ENCODE assay signal across 12 cellular contexts in the genomic region with DNA sequence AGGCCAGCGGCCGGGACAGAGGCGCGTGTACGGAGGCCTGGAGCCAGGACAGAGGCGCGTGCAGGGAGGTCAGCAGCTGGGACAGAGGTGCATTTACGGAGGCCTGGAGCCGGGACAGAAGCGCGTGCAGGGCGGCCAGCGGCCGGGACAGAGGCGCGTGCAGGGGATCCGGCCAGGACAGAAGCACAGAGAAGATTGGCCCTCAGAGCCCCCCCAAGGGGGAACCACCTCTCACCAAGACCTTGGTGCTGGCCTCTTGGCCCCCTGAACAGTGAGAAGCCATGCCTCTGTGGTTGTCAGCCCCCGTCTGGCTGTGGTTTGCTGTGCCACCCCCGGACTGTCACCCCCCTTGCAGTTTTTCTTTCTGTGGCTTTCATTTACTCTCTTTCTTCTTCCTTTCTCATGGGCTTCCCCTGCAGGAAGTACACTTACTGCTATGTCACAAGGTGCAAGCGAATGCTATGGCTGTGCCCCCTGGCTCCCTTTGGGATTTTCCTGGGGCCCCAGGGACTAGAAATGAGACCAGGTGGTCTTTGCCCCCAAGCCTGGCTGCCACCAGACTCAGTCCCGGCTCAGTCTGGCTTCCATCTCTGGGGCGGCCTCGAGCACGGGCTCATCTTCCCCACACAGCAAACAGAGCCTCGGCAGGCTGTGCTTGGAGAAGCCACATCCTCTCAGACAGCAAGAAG. TPM values are rescaled to one million over a fixed set of nuclear protein-coding genes. Genes with fewer than 3 reads are reported as not detected.
DNase-seq lines count a peak whose midpoint lies in the region; ATAC-seq and TF ChIP-seq lines count a peak whose summit lies in the region.
"Had no signal": no experiment of that assay in that cellular context is flagged by ENCODE, and none has a peak within 500 bp of the region (broad histone marks: within the 10 kb centered on the region; RNA-seq: fewer than 3 reads in every experiment).

No MANE protein-coding gene starts in this region.

- H3K27me3 Mint-ChIP-seq in CD8-positive, alpha-beta memory T cell = peaks cover 3 to 8% of the 10 kb centered on the region in 2 donors
- H3K27me3 Mint-ChIP-seq in activated T-cell treated with anti-CD3 and anti-CD28 coated beads, Interleukin-2, amount 50 U/mL, for 4 hours (ENCODE audit: low read depth) = no peaks in the 10 kb centered on the region
- H3K27me3 Mint-ChIP-seq in neural crest cell (ENCODE audit: low read depth) = peaks cover 16% of the 10 kb centered on the region

- H3K27ac Mint-ChIP-seq in CD8-positive, alpha-beta memory T cell = peak overlapping the region; percentile 7 to 91 (median 46)
- peak overlapping the region; percentile 51 for H3K27ac Mint-ChIP-seq in neural crest cell (ENCODE audit: unreplicated experiment)

- H3K36me3 Mint-ChIP-seq in CD8-positive, alpha-beta memory T cell = no peaks in the 10 kb centered on the region
- H3K36me3 Mint-ChIP-seq in activated T-cell treated with anti-CD3 and anti-CD28 coated beads, Interleukin-2, amount 50 U/mL, for 4 hours (ENCODE audit: insufficient read depth) = no peaks in the 10 kb centered on the region
- H3K36me3 Mint-ChIP-seq in neural crest cell (ENCODE audit: low read depth) = no peaks in the 10 kb centered on the region

- H3K27me3 ChIP-seq in CD8-positive, alpha-beta memory T cell (ENCODE audit: insufficient read depth, low read length, poor library complexity, severe bottlenecking) = peaks cover 12% of the 10 kb centered on the region

- H3K4me1 ChIP-seq in CD8-positive, alpha-beta memory T cell (ENCODE audit: insufficient read depth, low read length) = peaks cover 13% of the 10 kb centered on the region

- H3K9me3 Mint-ChIP-seq in CD8-positive, alpha-beta memory T cell = no peaks in the 10 kb centered on the region
- no peaks in the 10 kb centered on the region for H3K9me3 Mint-ChIP-seq in activated T-cell treated with anti-CD3 and anti-CD28 coated beads, Interleukin-2, amount 50 U/mL, for 4 hours
- no peaks in the 10 kb centered on the region for H3K9me3 Mint-ChIP-seq in neural crest cell

- H3K4me3 Mint-ChIP-seq in CD8-positive, alpha-beta memory T cell = peak overlapping the region; percentile 37 to 93 (median 69)
- H3K4me3 Mint-ChIP-seq in activated T-cell treated with anti-CD3 and anti-CD28 coated beads, Interleukin-2, amount 50 U/mL, for 4 hours = peak overlapping the region; percentile 57
- H3K4me3 Mint-ChIP-seq in neural crest cell = no peak overlapping the region

- CTCF ChIA-PET in CD8-positive, alpha-beta memory T cell (lab: Charles Lee) = no interaction called here

- POLR2A ChIA-PET in CD8-positive, alpha-beta memory T cell (lab: Charles Lee) = no interaction called here

- peak; percentile 9 to 65 (median 48) for DNase-seq in CD8-positive, alpha-beta memory T cell
- DNase-seq in activated T-cell treated with anti-CD3 and anti-CD28 coated beads, Interleukin-2, amount 50 U/mL, for 4 hours = no peak
- DNase-seq in neural crest cell (ENCODE audit: low read depth, low spot score) (no peak), cerebellar cortex (ENCODE audit: low spot score) (no peak), NCI-H1105 (lab: John Stamatoyannopoulos, UW) (no peak), NCI-H446 (lab: John Stamatoyannopoulos, UW) (no peak)
- DNase-seq: glutamatergic neuron, mesenchymal stem cell, NCI-H187 treated with DMSO at 0.1 percent for 48 hours had no signal

- H3K9me3 ChIP-seq in CD8-positive, alpha-beta memory T cell (ENCODE audit: low read length) = no peaks in the 10 kb centered on the region
- H3K9me3 ChIP-seq: thoracic aorta had no signal

- no peak overlapping the region for H3K27ac ChIP-seq in CD8-positive, alpha-beta memory T cell (ENCODE audit: low read depth, low read length)
- H3K27ac ChIP-seq: thoracic aorta had no signal

- peak; percentile 63 for ATAC-seq in HG02759 (IDR thresholded peaks at IDR 0.05; ENCODE audit: unreplicated experiment)
- ATAC-seq in activated T-cell treated with anti-CD3 and anti-CD28 coated beads, Interleukin-2, amount 50 U/mL, for 4 hours = peak; percentile 81 to 83
- ATAC-seq in HG03280 (IDR thresholded peaks at IDR 0.05; ENCODE audit: unreplicated experiment) = no peak

- H3K4me3 ChIP-seq in CD8-positive, alpha-beta memory T cell (ENCODE audit: low read length) = peak overlapping the region; percentile 49
- H3K4me3 ChIP-seq: thoracic aorta had no signal

- H3K4me1 Mint-ChIP-seq in CD8-positive, alpha-beta memory T cell = peaks cover 8 to 22% (median 9%) of the 10 kb centered on the region in 3 donors
- H3K4me1 Mint-ChIP-seq in activated T-cell treated with anti-CD3 and anti-CD28 coated beads, Interleukin-2, amount 50 U/mL, for 4 hours (ENCODE audit: low read depth) = peaks cover 10% of the 10 kb centered on the region
- no peaks in the 10 kb centered on the region for H3K4me1 Mint-ChIP-seq in neural crest cell

- no peaks in the 10 kb centered on the region for H3K36me3 ChIP-seq in CD8-positive, alpha-beta memory T cell (ENCODE audit: insufficient read depth, low read length)
- H3K36me3 ChIP-seq: thoracic aorta had no signal

- no peak for TF ChIP-seq CTCF in neural crest cell (conservative IDR thresholded peaks at IDR 0.05)

RNA-seq across cellular contexts. Expression of gene INSIG1, which starts 41.1 kb away (rescaled TPM):
- total RNA-seq in CD8-positive, alpha-beta memory T cell = 10 to 100 TPM; 25.0 to 27.3 TPM
- polyA plus RNA-seq in CD8-positive, alpha-beta memory T cell = 29.5 TPM
- 10 to 100 TPM; 46.9 to 58.1 (median 47.9) TPM for total RNA-seq in activated T-cell treated with anti-CD3 and anti-CD28 coated beads, Interleukin-2, amount 50 U/mL, for 4 hours
- total RNA-seq in neural crest cell = 80.9 and 81.5 TPM in 2 replicates

Comparison
In these comparisons a context has a peak if more than half of its experiments do, and no peak if none do; other contexts are left out.
1. DNase-seq: peak in CD8-positive, alpha-beta memory T cell (5 of 5); none in activated T-cell treated with anti-CD3 and anti-CD28 coated beads, Interleukin-2, amount 50 U/mL, for 4 hours (single experiment), neural crest cell (single experiment), cerebellar cortex (single experiment), NCI-H1105 (single experiment) and NCI-H446 (0 of 2).